ENCODE assay signal across 8 cellular contexts in genomic region chr16:69930117-69930776, GRCh38. TPM values are rescaled to one million over a fixed set of nuclear protein-coding genes. Genes with fewer than 3 reads are reported as not detected.
A peak's percentile ranks its signal among the peaks of the same experiment; 100 is the strongest.
DNase-seq lines count a peak whose midpoint lies in the region; ATAC-seq lines count a peak whose summit lies in the region.

No MANE protein-coding gene starts in this region.

- in situ Hi-C loops in SK-MEL-5 (cut with HindIII; ENCODE audit: low pct_unique_long_range_greater_than_20kb, low sequenced_read_pairs) = no loop called here

- intact Hi-C loops in left ventricle myocardium superior (cut with micrococcal nuclease) = no loop called here
- intact Hi-C loops in sciatic nerve (cut with DNase I) = loop anchor here (2.0 kb wide), 1 partner anchor 133 kb away; no protein-coding TSS in a partner anchor

- peak; percentile 57 for ATAC-seq in HG03280 (IDR thresholded peaks at IDR 0.05; ENCODE audit: unreplicated experiment)
- peak; percentile 77 for ATAC-seq in left ventricle myocardium superior
- peak; percentile 63 for ATAC-seq in sciatic nerve
- ATAC-seq in HG02571 (IDR thresholded peaks at IDR 0.05; ENCODE audit: unreplicated experiment) = no peak

- DNase-seq in DMS153 (lab: John Stamatoyannopoulos, UW) (peak; percentile 0), SK-MEL-5 (ENCODE audit: low read depth, low spot score) (peak; percentile 75), amniotic epithelial cell (ENCODE audit: low read depth) (peak; percentile 41), left ventricle myocardium superior (peak; percentile 57), sciatic nerve (ENCODE audit: low spot score) (peak; percentile 70)
- no peak for DNase-seq in NK-92 treated with Interleukin-12 subunit alpha and Interleukin-12 subunit beta, amount 100 ng/mL, for 24 hours (lab: John Stamatoyannopoulos, UW)

RNA-seq across cellular contexts. Expression of gene CLEC18A, which starts 20.9 kb away (rescaled TPM):
- total RNA-seq in SK-MEL-5 (2014; rRNA removed; shearing (Covaris generic)) = 0.32 and 0.37 TPM in 2 replicates
- polyA plus RNA-seq in SK-MEL-5 (2015; cell fraction: cytosol; rRNA removed) = 0.05 TPM in 1 of 2 replicates, not detected in the other
- 0.66 and 3.4 TPM in 2 replicates for polyA plus RNA-seq in SK-MEL-5 (2015; cell fraction: nucleus; rRNA removed)
- total RNA-seq in left ventricle myocardium superior (0.27 TPM), sciatic nerve (1.2 TPM)
